ENCODE assay signal across 1 cellular context in the genomic region with DNA sequence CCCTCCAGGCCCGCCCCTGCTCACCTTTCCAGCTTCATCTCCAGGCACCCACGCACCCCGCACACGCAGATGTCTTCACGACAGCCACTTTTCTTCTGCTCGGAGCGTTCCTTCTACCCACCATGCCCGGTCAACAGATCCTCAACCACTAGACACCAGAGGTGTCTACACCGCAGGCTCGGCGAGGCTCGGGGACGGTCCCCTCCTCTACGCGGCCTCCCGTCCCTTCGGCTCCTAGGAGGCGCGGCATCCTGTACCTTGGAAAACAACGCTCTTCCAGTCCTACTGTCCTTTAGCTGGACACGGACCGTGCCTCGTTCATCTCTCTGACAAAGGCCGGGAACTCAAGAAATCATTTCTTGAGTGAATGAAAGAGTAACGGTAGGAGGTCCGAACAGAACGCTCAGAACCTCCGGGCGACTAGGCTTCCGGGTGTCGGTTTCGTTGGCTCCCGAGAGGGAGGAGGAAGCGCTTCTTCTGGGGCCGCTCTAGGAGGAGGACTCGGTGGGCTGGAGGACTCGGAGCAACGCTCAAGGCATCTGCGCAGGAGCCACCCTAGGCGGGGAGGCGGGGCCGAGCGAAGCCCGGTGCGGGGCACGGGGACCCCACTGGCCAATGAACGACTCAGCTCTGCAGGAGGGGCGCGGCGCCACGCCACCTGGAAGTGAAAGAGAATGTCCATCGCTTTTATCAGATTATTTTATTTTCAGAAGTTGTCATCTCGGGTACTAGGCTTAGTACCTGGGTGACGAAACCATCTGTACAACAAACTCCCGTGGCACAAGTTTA.
TF ChIP-seq lines count a peak whose summit lies in the region.

No MANE protein-coding gene starts in this region.

TF ChIP-seq in A549, 52 proteins besides CTCF, POLR2A, EP300 and RAD21 (continued from another document):
- TF ChIP-seq HOXB5 (CRISPR knock-in tag; IDR thresholded peaks at IDR 0.05): no peak
- TF ChIP-seq ESRRA (IDR thresholded peaks at IDR 0.05; ENCODE audit: borderline replicate concordance, low read length): no peak
- peak; percentile 56; the same call in 1 of the 2 replicates for TF ChIP-seq KDM5A (IDR thresholded peaks at IDR 0.05)
- no peak for TF ChIP-seq EHMT2 (IDR thresholded peaks at IDR 0.05; ENCODE audit: low read depth)
- peak; percentile 12; the same call in 1 of the 2 replicates for TF ChIP-seq GATA3 (IDR thresholded peaks at IDR 0.05; ENCODE audit: borderline replicate concordance)
- no peak for TF ChIP-seq MAZ (IDR thresholded peaks at IDR 0.05; ENCODE audit: borderline replicate concordance, low read depth, low read length)
- TF ChIP-seq RCOR1 (IDR thresholded peaks at IDR 0.05; ENCODE audit: low read depth, low read length): no peak
- no peak for TF ChIP-seq TP53 (CRISPR knock-in tag; IDR thresholded peaks at IDR 0.05)
- TF ChIP-seq, protein P1, sequence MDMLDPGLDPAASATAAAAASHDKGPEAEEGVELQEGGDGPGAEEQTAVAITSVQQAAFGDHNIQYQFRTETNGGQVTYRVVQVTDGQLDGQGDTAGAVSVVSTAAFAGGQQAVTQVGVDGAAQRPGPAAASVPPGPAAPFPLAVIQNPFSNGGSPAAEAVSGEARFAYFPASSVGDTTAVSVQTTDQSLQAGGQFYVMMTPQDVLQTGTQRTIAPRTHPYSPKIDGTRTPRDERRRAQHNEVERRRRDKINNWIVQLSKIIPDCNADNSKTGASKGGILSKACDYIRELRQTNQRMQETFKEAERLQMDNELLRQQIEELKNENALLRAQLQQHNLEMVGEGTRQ (IDR thresholded peaks at IDR 0.05): peak; percentile 96
- no peak for TF ChIP-seq HOXB13 (CRISPR knock-in tag; IDR thresholded peaks at IDR 0.05; ENCODE audit: low read depth)
- TF ChIP-seq KDM1A (IDR thresholded peaks at IDR 0.05; ENCODE audit: low read depth): no peak
- TF ChIP-seq CHD4 (IDR thresholded peaks at IDR 0.05; ENCODE audit: borderline replicate concordance): no peak
- TF ChIP-seq FOXS1 (CRISPR knock-in tag; IDR thresholded peaks at IDR 0.05): no peak
- no peak for TF ChIP-seq HOXA7 (CRISPR knock-in tag; IDR thresholded peaks at IDR 0.05)
- TF ChIP-seq, protein P2, sequence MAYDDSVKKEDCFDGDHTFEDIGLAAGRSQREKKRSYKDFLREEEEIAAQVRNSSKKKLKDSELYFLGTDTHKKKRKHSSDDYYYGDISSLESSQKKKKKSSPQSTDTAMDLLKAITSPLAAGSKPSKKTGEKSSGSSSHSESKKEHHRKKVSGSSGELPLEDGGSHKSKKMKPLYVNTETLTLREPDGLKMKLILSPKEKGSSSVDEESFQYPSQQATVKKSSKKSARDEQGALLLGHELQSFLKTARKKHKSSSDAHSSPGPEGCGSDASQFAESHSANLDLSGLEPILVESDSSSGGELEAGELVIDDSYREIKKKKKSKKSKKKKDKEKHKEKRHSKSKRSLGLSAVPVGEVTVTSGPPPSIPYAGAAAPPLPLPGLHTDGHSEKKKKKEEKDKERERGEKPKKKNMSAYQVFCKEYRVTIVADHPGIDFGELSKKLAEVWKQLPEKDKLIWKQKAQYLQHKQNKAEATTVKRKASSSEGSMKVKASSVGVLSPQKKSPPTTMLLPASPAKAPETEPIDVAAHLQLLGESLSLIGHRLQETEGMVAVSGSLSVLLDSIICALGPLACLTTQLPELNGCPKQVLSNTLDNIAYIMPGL (CRISPR knock-in tag; IDR thresholded peaks at IDR 0.05; ENCODE audit: borderline replicate concordance): no peak
- TF ChIP-seq SREBF2 (IDR thresholded peaks at IDR 0.05): no peak
- TF ChIP-seq RARB (CRISPR knock-in tag; IDR thresholded peaks at IDR 0.05): no peak
- no peak for TF ChIP-seq JUNB (IDR thresholded peaks at IDR 0.05)
- no peak for TF ChIP-seq RFX5 (IDR thresholded peaks at IDR 0.05)
- TF ChIP-seq JUN (IDR thresholded peaks at IDR 0.05): peak; percentile 54 to 82; a peak in 4 of 5 replicates
- TF ChIP-seq, protein P3, sequence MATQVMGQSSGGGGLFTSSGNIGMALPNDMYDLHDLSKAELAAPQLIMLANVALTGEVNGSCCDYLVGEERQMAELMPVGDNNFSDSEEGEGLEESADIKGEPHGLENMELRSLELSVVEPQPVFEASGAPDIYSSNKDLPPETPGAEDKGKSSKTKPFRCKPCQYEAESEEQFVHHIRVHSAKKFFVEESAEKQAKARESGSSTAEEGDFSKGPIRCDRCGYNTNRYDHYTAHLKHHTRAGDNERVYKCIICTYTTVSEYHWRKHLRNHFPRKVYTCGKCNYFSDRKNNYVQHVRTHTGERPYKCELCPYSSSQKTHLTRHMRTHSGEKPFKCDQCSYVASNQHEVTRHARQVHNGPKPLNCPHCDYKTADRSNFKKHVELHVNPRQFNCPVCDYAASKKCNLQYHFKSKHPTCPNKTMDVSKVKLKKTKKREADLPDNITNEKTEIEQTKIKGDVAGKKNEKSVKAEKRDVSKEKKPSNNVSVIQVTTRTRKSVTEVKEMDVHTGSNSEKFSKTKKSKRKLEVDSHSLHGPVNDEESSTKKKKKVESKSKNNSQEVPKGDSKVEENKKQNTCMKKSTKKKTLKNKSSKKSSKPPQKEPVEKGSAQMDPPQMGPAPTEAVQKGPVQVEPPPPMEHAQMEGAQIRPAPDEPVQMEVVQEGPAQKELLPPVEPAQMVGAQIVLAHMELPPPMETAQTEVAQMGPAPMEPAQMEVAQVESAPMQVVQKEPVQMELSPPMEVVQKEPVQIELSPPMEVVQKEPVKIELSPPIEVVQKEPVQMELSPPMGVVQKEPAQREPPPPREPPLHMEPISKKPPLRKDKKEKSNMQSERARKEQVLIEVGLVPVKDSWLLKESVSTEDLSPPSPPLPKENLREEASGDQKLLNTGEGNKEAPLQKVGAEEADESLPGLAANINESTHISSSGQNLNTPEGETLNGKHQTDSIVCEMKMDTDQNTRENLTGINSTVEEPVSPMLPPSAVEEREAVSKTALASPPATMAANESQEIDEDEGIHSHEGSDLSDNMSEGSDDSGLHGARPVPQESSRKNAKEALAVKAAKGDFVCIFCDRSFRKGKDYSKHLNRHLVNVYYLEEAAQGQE (IDR thresholded peaks at IDR 0.05): no peak
- TF ChIP-seq, protein P4, sequence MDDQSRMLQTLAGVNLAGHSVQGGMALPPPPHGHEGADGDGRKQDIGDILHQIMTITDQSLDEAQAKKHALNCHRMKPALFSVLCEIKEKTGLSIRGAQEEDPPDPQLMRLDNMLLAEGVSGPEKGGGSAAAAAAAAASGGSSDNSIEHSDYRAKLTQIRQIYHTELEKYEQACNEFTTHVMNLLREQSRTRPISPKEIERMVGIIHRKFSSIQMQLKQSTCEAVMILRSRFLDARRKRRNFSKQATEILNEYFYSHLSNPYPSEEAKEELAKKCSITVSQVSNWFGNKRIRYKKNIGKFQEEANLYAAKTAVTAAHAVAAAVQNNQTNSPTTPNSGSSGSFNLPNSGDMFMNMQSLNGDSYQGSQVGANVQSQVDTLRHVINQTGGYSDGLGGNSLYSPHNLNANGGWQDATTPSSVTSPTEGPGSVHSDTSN (IDR thresholded peaks at IDR 0.05): no peak
- TF ChIP-seq EHF (CRISPR knock-in tag; IDR thresholded peaks at IDR 0.05): no peak
- TF ChIP-seq ZNF302 (CRISPR knock-in tag; IDR thresholded peaks at IDR 0.05): no peak
- TF ChIP-seq, protein P5, sequence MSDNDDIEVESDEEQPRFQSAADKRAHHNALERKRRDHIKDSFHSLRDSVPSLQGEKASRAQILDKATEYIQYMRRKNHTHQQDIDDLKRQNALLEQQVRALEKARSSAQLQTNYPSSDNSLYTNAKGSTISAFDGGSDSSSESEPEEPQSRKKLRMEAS (IDR thresholded peaks at IDR 0.05): peak; percentile 54
- no peak for TF ChIP-seq CBX2 (IDR thresholded peaks at IDR 0.05; ENCODE audit: borderline replicate concordance, low read depth)
- TF ChIP-seq HEYL (CRISPR knock-in tag; IDR thresholded peaks at IDR 0.05): no peak
- no peak for TF ChIP-seq NFE2L2 (conservative IDR thresholded peaks at IDR 0.05; ENCODE audit: low read length)
- TF ChIP-seq ZFP36 (IDR thresholded peaks at IDR 0.05; ENCODE audit: borderline replicate concordance, partially characterized antibody): no peak
- TF ChIP-seq, protein P6, sequence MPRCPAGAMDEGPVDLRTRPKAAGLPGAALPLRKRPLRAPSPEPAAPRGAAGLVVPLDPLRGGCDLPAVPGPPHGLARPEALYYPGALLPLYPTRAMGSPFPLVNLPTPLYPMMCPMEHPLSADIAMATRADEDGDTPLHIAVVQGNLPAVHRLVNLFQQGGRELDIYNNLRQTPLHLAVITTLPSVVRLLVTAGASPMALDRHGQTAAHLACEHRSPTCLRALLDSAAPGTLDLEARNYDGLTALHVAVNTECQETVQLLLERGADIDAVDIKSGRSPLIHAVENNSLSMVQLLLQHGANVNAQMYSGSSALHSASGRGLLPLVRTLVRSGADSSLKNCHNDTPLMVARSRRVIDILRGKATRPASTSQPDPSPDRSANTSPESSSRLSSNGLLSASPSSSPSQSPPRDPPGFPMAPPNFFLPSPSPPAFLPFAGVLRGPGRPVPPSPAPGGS (IDR thresholded peaks at IDR 0.05): peak; percentile 41; the same call in 1 of the 3 replicates
- TF ChIP-seq MAFK (IDR thresholded peaks at IDR 0.05; ENCODE audit: partially characterized antibody): no peak
- no peak for TF ChIP-seq NR3C1 (IDR thresholded peaks at IDR 0.05)
